Comparison of ENCODE assay signal across 19 cellular contexts in genomic region chr14:90137807-90138206, GRCh38.
A peak's percentile ranks its signal among the peaks of the same experiment; 100 is the strongest.
DNase-seq lines count a peak whose midpoint lies in the region; TF ChIP-seq lines count a peak whose summit lies in the region.
"Had no signal": no experiment of that assay in that cellular context is flagged by ENCODE, and none has a peak within 500 bp of the region (broad histone marks: within the 10 kb centered on the region; RNA-seq: fewer than 3 reads in every experiment).

No MANE protein-coding gene starts in this region.

- no peak overlapping the region for H3K4me3 ChIP-seq in astrocyte of the spinal cord (ENCODE audit: low read depth, low read length)
- H3K4me3 ChIP-seq: GM23248 had no signal

- peaks cover 50% of the 10 kb centered on the region for H3K4me1 Mint-ChIP-seq in HFFc6 (ENCODE audit: low read depth)
- H3K4me1 Mint-ChIP-seq: T-helper 17 cell had no signal

- H3K27ac Mint-ChIP-seq in HFFc6: peak overlapping the region; percentile 19; the same call in 1 of the 2 replicates
- H3K27ac Mint-ChIP-seq: CD14-positive monocyte, T-helper 17 cell had no signal

- H3K9me3 Mint-ChIP-seq in HFFc6: no peaks in the 10 kb centered on the region

- 0 out of 2 replicates have a peak overlapping the region, but pooled peaks have one; percentile 24 for H3K4me3 Mint-ChIP-seq in HFFc6
- H3K4me3 Mint-ChIP-seq: CD14-positive monocyte, T-helper 17 cell had no signal

- TF ChIP-seq CTCF in HFFc6 (IDR thresholded peaks at IDR 0.05) (no peak), astrocyte of the spinal cord (IDR thresholded peaks at IDR 0.05; ENCODE audit: low read depth, low read length) (no peak)

- H3K27me3 Mint-ChIP-seq in HFFc6 (ENCODE audit: insufficient read depth): peaks cover 7% of the 10 kb centered on the region

- no peaks in the 10 kb centered on the region; the same call in 1 of the 2 replicates for H3K36me3 Mint-ChIP-seq in HFFc6 (ENCODE audit: low read depth)

- in situ Hi-C loops in astrocyte of the spinal cord (cut with HindIII; ENCODE audit: low sequenced_read_pairs): no loop called here

- peak; percentile 10 for DNase-seq in HFFc6
- DNase-seq in NCI-H226: peak; percentile 73
- peak; percentile 7 for DNase-seq in astrocyte of the spinal cord (ENCODE audit: low read depth, low spot score)
- peak; percentile 15 for DNase-seq in iris pigment epithelial cell (ENCODE audit: low read depth)
- DNase-seq in NCI-H526 treated with DMSO at 0.1 percent for 48 hours (lab: John Stamatoyannopoulos, UW): no peak
- no peak for DNase-seq in GOT3 (lab: John Stamatoyannopoulos, UW)
- DNase-seq in GM03348 (ENCODE audit: low spot score): no peak
- no peak for DNase-seq in putamen (ENCODE audit: low spot score)
- DNase-seq: DMS79, GM23248, NCI-H1048, NCI-H1436, NCI-H2029, NCI-H510A, NCI-H774, RPMI8226, SIG-M5, T-helper 17 cell had no signal

Comparison
In these comparisons a context has a peak if more than half of its experiments do, and no peak if none do; other contexts are left out.
1. DNase-seq: peak in HFFc6 (single experiment), NCI-H226 (single experiment), astrocyte of the spinal cord (single experiment) and iris pigment epithelial cell (single experiment); none in NCI-H526 treated with DMSO at 0.1 percent for 48 hours (single experiment), GOT3 (single experiment), GM03348 (single experiment) and putamen (single experiment).